In the genomic region with DNA sequence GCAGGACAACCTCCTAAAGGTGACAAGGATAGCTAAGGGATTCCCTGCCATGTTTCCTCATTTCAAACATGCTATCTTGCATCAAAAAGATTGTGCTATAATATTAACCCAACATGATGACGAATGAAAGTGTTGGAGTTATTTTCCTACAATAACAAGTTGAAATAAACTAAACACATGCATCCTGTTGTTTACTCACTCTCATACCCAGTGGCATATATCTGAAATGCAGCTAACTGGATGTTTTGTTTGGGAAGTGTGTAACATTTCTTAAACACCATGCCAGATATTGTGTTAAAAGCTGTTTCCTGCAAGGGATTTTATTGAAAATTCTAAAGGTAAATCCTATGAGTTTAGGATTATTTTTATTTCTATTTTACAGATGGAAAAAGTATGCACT, we compare ENCODE assay signal across 25 cellular contexts.
"Had no signal": no experiment of that assay in that cellular context is flagged by ENCODE, and none has a peak within 500 bp of the region (broad histone marks: within the 10 kb centered on the region; RNA-seq: fewer than 3 reads in every experiment).

No MANE protein-coding gene starts in this region.

- H3K27me3 ChIP-seq: colonic mucosa, dorsolateral prefrontal cortex, esophagus squamous epithelium, gastrocnemius medialis, heart right ventricle, left lung had no signal

- FAIRE-seq: islet of Langerhans, keratinocyte had no signal

- ATAC-seq: esophagus mucosa, gastrocnemius medialis, heart right ventricle, left cardiac atrium, left lung, left ventricle myocardium superior, lower lobe of right lung, mucosa of descending colon had no signal

- H3K27ac ChIP-seq: colonic mucosa, dorsolateral prefrontal cortex, epithelial cell of prostate, esophagus squamous epithelium, gastrocnemius medialis, heart right ventricle, left lung, lower lobe of right lung had no signal

- H3K9me3 ChIP-seq: colonic mucosa, esophagus squamous epithelium, gastrocnemius medialis, left lung, lower lobe of right lung, mucosa of descending colon had no signal

- H3K4me3 ChIP-seq: colonic mucosa, dorsolateral prefrontal cortex, esophagus squamous epithelium, gastrocnemius medialis, heart right ventricle, left lung, lower lobe of right lung, mucosa of descending colon had no signal

- DNase-seq: colonic mucosa; cortex of kidney; dorsolateral prefrontal cortex; effector CD4-positive, alpha-beta T cell; effector memory CD4-positive, alpha-beta T cell; erythroblast; esophagus squamous epithelium; foreskin fibroblast; foreskin melanocyte; gastrocnemius medialis; glutamatergic neuron; head of caudate nucleus; heart right ventricle; hippocampal formation; left cardiac atrium; left lung; left ventricle myocardium superior; lower lobe of right lung; mesenchymal stem cell; mucosa of descending colon; naive B cell had no signal

- H3K36me3 ChIP-seq: colonic mucosa, esophagus squamous epithelium, gastrocnemius medialis, heart right ventricle, left lung, lower lobe of right lung had no signal

- H3K4me1 ChIP-seq: colonic mucosa, esophagus squamous epithelium, gastrocnemius medialis, heart right ventricle, left lung, lower lobe of right lung had no signal
